ENCODE assay signal across 18 cellular contexts in the genomic region with DNA sequence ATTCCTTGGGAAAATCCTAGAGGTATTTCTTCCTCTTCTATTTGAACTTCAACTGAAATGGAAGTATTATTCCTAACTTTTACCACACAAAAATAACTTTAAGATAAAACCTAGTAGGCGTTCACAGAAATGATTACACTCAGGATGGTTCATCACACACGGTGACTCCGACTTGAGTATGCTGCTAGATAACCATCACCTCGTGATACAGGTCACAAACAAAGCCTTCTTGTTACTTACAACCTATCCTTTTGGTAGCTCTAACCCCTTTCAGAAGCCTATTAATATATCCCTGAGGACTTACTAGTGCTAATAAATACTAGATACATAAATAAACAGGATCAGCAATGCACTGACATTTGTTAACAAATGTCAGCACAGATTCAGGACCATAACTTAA.
A peak's percentile ranks its signal among the peaks of the same experiment; 100 is the strongest.
DNase-seq lines count a peak whose midpoint lies in the region; ATAC-seq, FAIRE-seq and TF ChIP-seq lines count a peak whose summit lies in the region.
"Had no signal": no experiment of that assay in that cellular context is flagged by ENCODE, and none has a peak within 500 bp of the region (broad histone marks: within the 10 kb centered on the region; RNA-seq: fewer than 3 reads in every experiment).

No MANE protein-coding gene starts in this region.

- no peaks in the 10 kb centered on the region for H4K20me1 ChIP-seq in endothelial cell of umbilical vein (replicated peaks; ENCODE audit: control insufficient read depth, extremely low read depth, insufficient read depth, low read length)

- H2BK120ac ChIP-seq in trophoblast cell (ENCODE audit: insufficient read depth, low read length, poor library complexity) = no peak overlapping the region

- no peak for TF ChIP-seq CTCF in endothelial cell of umbilical vein (IDR thresholded peaks at IDR 0.05; ENCODE audit: extremely low read depth in 1 of 2, insufficient read depth in 1 of 2, low read depth in 1 of 2, low read length in 2 of 2)
- no peak for TF ChIP-seq CTCF in GM10266 (IDR thresholded peaks at IDR 0.05; ENCODE audit: control insufficient read depth, insufficient read depth, low read depth, missing control alignments)

- H2BK5ac ChIP-seq in trophoblast cell (ENCODE audit: low read depth, low read length, poor library complexity) = no peak overlapping the region

- FAIRE-seq in endothelial cell of umbilical vein (lab: Jason Lieb, UNC) = no peak

- H4K8ac ChIP-seq in trophoblast cell (ENCODE audit: low read depth, low read length) = no peak overlapping the region

- H3K27ac ChIP-seq in SK-N-MC (peak overlapping the region; percentile 38; the same call in 1 of the 2 replicates), endothelial cell of umbilical vein (ENCODE audit: insufficient read depth, low read depth, low read length) (peak overlapping the region; percentile 32), trophoblast cell (ENCODE audit: low read depth, low read length) (no peak overlapping the region)

- peak; percentile 45 for DNase-seq in ELR (ENCODE audit: low read depth)
- no peak for DNase-seq in SK-N-MC (ENCODE audit: low read depth, low spot score)
- no peak for DNase-seq in endothelial cell of umbilical vein (ENCODE audit: low read depth, low spot score)
- peak; percentile 23 to 55 for DNase-seq in trophoblast cell
- no peak for DNase-seq in GM10266 (ENCODE audit: extremely low spot score)
- no peak for DNase-seq in hepatic stellate cell (ENCODE audit: low spot score)
- DNase-seq: activated CD4-positive, alpha-beta T cell treated with anti-CD3 and anti-CD28 coated beads, Interleukin-2, amount 10 ng/mL, durations not matched to agents 24 days and 14 days; activated naive CD4-positive, alpha-beta T cell treated with anti-CD3 and anti-CD28 coated beads for 36 hours; activated T-cell treated with anti-CD3 and anti-CD28 coated beads, Interleukin-2, amount 50 U/mL, for 48 hours; glutamatergic neuron; left cardiac atrium; MG63; naive B cell; NCI-H1436 treated with DMSO at 0.1 percent for 48 hours; NCI-H524; nucleus accumbens; T-helper 2 cell had no signal

- H2AFZ ChIP-seq in endothelial cell of umbilical vein (ENCODE audit: low read depth, low read length) = no peak overlapping the region
- no peak overlapping the region for H2AFZ ChIP-seq in trophoblast cell (ENCODE audit: insufficient read depth, low read length, poor library complexity)

- H3K79me2 ChIP-seq in endothelial cell of umbilical vein (ENCODE audit: control insufficient read depth, insufficient read depth, low read length) (no peaks in the 10 kb centered on the region), trophoblast cell (ENCODE audit: control insufficient read depth, insufficient read depth, low read length, poor library complexity) (no peaks in the 10 kb centered on the region)

- no peaks in the 10 kb centered on the region for H3K9me3 ChIP-seq in SK-N-MC (ENCODE audit: low read depth, low read length)
- no peaks in the 10 kb centered on the region for H3K9me3 ChIP-seq in endothelial cell of umbilical vein (replicated peaks; ENCODE audit: control insufficient read depth, insufficient read depth, low read length)
- no peaks in the 10 kb centered on the region for H3K9me3 ChIP-seq in trophoblast cell (ENCODE audit: insufficient read depth, low read depth, low read length)
- H3K9me3 ChIP-seq: MG63 had no signal

- no CpG with 5 or more reads among the region's 4 CpGs for WGBS in trophoblast cell (ENCODE audit: extremely low coverage, insufficient coverage, insufficient read length)

- peaks cover 63% of the 10 kb centered on the region for H3K36me3 ChIP-seq in SK-N-MC (ENCODE audit: insufficient read depth, low read length)
- peaks cover 0 to 2% of the 10 kb centered on the region in 2 experiments for H3K36me3 ChIP-seq in endothelial cell of umbilical vein (ENCODE audit: control insufficient read depth in 2 of 2, extremely low read depth in 1 of 2, insufficient read depth in 2 of 2, low read length in 2 of 2)
- H3K36me3 ChIP-seq in trophoblast cell (ENCODE audit: control insufficient read depth in 1 of 2, insufficient read depth in 2 of 2, low read length in 2 of 2) = peaks cover 12 to 13% of the 10 kb centered on the region in 2 experiments

- no peak overlapping the region for H3K4ac ChIP-seq in trophoblast cell (ENCODE audit: low read depth, low read length)

- no peak for TF ChIP-seq POLR2A in endothelial cell of umbilical vein (IDR thresholded peaks at IDR 0.05; ENCODE audit: low read depth, low read length)

- H3K9ac ChIP-seq in SK-N-MC (ENCODE audit: insufficient read length) (no peak overlapping the region), endothelial cell of umbilical vein (replicated peaks; ENCODE audit: extremely low read depth, insufficient read depth, low read length) (no peak overlapping the region), trophoblast cell (ENCODE audit: low read length) (no peak overlapping the region)

- no peak overlapping the region for H3K23ac ChIP-seq in trophoblast cell (ENCODE audit: low read length)

- CTCF ChIA-PET in endothelial cell of umbilical vein (lab: Charles Lee) = interaction anchor here (1.0 to 4.5 kb wide), 5 partner anchors 12 to 96 kb away, joined by 3 to 28 read pairs (median 4); no protein-coding TSS in a partner anchor

- no peak overlapping the region for H2AK5ac ChIP-seq in trophoblast cell (ENCODE audit: low read length)

- no peak overlapping the region for H2BK12ac ChIP-seq in trophoblast cell (ENCODE audit: low read length)

- H3K27me3 ChIP-seq in endothelial cell of umbilical vein (ENCODE audit: control insufficient read depth in 2 of 2, insufficient read depth in 2 of 2, low read length in 2 of 2) = no peaks in the 10 kb centered on the region
- H3K27me3 ChIP-seq in trophoblast cell (ENCODE audit: insufficient read depth, low read length) = no peaks in the 10 kb centered on the region
- H3K27me3 ChIP-seq: MG63 had no signal

- H3K14ac ChIP-seq in trophoblast cell (ENCODE audit: low read length) = no peak overlapping the region

- dilution Hi-C loops in endothelial cell of umbilical vein (cut with MboI; ENCODE audit: extremely low pct_ligation_motif_present, low sequenced_read_pairs) = no loop called here

- BruUV-seq in endothelial cell of umbilical vein (replicated peaks; lab: Mats Ljungman, UMichigan) = no TSS peak

- H4K12ac ChIP-seq in trophoblast cell (ENCODE audit: low read depth, low read length) = no peak overlapping the region

- no peaks in the 10 kb centered on the region for H3K9me1 ChIP-seq in endothelial cell of umbilical vein (replicated peaks; ENCODE audit: control insufficient read depth, extremely low read depth, insufficient read depth, low read length)

- H4K91ac ChIP-seq in trophoblast cell (ENCODE audit: low read depth, low read length) = no peak overlapping the region

- intact Hi-C loops in endothelial cell of umbilical vein (cut with micrococcal nuclease) = no loop called here

- H3K4me3 ChIP-seq in SK-N-MC = no peak overlapping the region
- H3K4me3 ChIP-seq in endothelial cell of umbilical vein (replicated peaks in 1 of 3; ENCODE audit: insufficient read depth in 1 of 3, low read depth in 1 of 3, low read length in 3 of 3) = no peak overlapping the region
- H3K4me3 ChIP-seq in trophoblast cell (ENCODE audit: low read depth, low read length) = no peak overlapping the region
- H3K4me3 ChIP-seq: MG63 had no signal

- H3K18ac ChIP-seq in trophoblast cell (ENCODE audit: low read length) = no peak overlapping the region

- ATAC-seq in HG02970 (IDR thresholded peaks at IDR 0.05; ENCODE audit: low FRiP score, unreplicated experiment) = no peak
- ATAC-seq: left cardiac atrium had no signal

- H3K4me2 ChIP-seq in endothelial cell of umbilical vein (ENCODE audit: insufficient read depth, low read length) = peak overlapping the region; percentile 10
- no peak overlapping the region for H3K4me2 ChIP-seq in trophoblast cell (ENCODE audit: low read length)

- POLR2A ChIA-PET in endothelial cell of umbilical vein (lab: Charles Lee) = no interaction called here

- peaks cover 13% of the 10 kb centered on the region for H3K4me1 ChIP-seq in endothelial cell of umbilical vein (ENCODE audit: control insufficient read depth, extremely low read depth, insufficient read depth, low read length)
- no peaks in the 10 kb centered on the region for H3K4me1 ChIP-seq in trophoblast cell (ENCODE audit: control insufficient read depth in 1 of 2, insufficient read depth in 2 of 2, low read length in 2 of 2)

- H3K79me1 ChIP-seq in trophoblast cell (ENCODE audit: low read length) = no peaks in the 10 kb centered on the region

TF ChIP-seq in endothelial cell of umbilical vein, 7 proteins besides CTCF, POLR2A, EP300 and RAD21:
- no peak for TF ChIP-seq POLR2AphosphoS5 (IDR thresholded peaks at IDR 0.05; ENCODE audit: insufficient read depth, low read depth, low read length)
- TF ChIP-seq GATA2 (IDR thresholded peaks at IDR 0.05; ENCODE audit: insufficient read depth, insufficient read length, low read depth, low read length) = no peak
- no peak for TF ChIP-seq MYC (IDR thresholded peaks at IDR 0.05; ENCODE audit: low read depth, low read length)
- TF ChIP-seq JUN (IDR thresholded peaks at IDR 0.05; ENCODE audit: borderline replicate concordance, insufficient read depth, insufficient read length, low read depth) = no peak
- no peak for TF ChIP-seq EZH2 (IDR thresholded peaks at IDR 0.05; ENCODE audit: borderline replicate concordance, low read depth, low read length, severe bottlenecking)
- TF ChIP-seq, protein P1, sequence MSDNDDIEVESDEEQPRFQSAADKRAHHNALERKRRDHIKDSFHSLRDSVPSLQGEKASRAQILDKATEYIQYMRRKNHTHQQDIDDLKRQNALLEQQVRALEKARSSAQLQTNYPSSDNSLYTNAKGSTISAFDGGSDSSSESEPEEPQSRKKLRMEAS (IDR thresholded peaks at IDR 0.05; ENCODE audit: insufficient read depth, insufficient read length) = no peak
- no peak for TF ChIP-seq FOS (IDR thresholded peaks at IDR 0.05; ENCODE audit: borderline replicate concordance, insufficient read depth, low read length)

Comparison
In these comparisons a context has a peak if more than half of its experiments do, and no peak if none do; other contexts are left out.
1. DNase-seq: peak in ELR (single experiment) and trophoblast cell (2 of 2); none in SK-N-MC (single experiment), endothelial cell of umbilical vein (single experiment), GM10266 (single experiment) and hepatic stellate cell (single experiment).